Comparison of ENCODE assay signal across 27 cellular contexts in the genomic region with DNA sequence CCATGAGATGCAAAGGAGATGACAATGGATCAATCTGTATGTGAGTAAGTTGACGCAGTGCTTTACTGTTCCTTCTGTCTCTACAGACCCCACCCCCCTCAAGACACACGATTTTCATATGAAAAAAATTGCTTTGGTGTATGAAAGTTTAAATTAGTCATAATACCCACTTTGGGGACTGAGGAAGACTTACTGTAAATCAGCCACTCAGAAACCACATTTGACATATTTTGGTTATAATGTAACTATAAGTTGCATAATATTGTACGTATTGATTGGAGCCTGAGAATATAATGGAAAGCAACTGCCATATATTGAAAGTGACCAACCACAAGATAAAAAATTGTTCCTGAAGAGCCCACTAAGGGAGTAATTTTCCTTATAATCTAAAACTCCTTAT.
"Had no signal": no experiment of that assay in that cellular context is flagged by ENCODE, and none has a peak within 500 bp of the region (broad histone marks: within the 10 kb centered on the region; RNA-seq: fewer than 3 reads in every experiment).

No MANE protein-coding gene starts in this region.

- FAIRE-seq: islet of Langerhans, kidney, pancreas, urothelium cell line had no signal

- H3K9me3 Mint-ChIP-seq: immature natural killer cell; mesothelial cell of epicardium; natural killer cell; stimulated activated naive B cell treated with anti-CD40 and anti-IgM and Interleukin-4, amounts not matched to agents 10 μg/mL and 1 μg/mL and 100 μg/mL, for 72 hours had no signal

- H3K4me1 Mint-ChIP-seq: naive B cell; stimulated activated naive B cell treated with anti-CD40 and anti-IgM and Interleukin-4, amounts not matched to agents 10 μg/mL and 1 μg/mL and 100 μg/mL, for 72 hours had no signal

- H3K27me3 ChIP-seq: left lung, pancreas, right atrium auricular region, right lobe of liver, stomach, tibial artery, upper lobe of right lung had no signal

- H3K27me3 Mint-ChIP-seq: naive B cell; stimulated activated naive B cell treated with anti-CD40 and anti-IgM and Interleukin-4, amounts not matched to agents 10 μg/mL and 1 μg/mL and 100 μg/mL, for 72 hours had no signal

- H3K36me3 Mint-ChIP-seq: immature natural killer cell; naive B cell; natural killer cell; stimulated activated naive B cell treated with anti-CD40 and anti-IgM and Interleukin-4, amounts not matched to agents 10 μg/mL and 1 μg/mL and 100 μg/mL, for 72 hours had no signal

- H3K36me3 ChIP-seq: left lung, pancreas, right atrium auricular region, right lobe of liver, stomach, thoracic aorta, tibial artery, upper lobe of right lung had no signal

- H3K4me3 ChIP-seq: left lung, lung, pancreas, psoas muscle, right atrium auricular region, right lobe of liver, stomach, thoracic aorta, tibial artery, upper lobe of right lung had no signal

- H3K9me3 ChIP-seq: left lung, pancreas, psoas muscle, right atrium auricular region, right lobe of liver, stomach, thoracic aorta, tibial artery, upper lobe of right lung had no signal

- H3K4me1 ChIP-seq: left lung, pancreas, right atrium auricular region, right lobe of liver, tibial artery, upper lobe of right lung had no signal

- H3K27ac ChIP-seq: left lung, pancreas, right atrium auricular region, right lobe of liver, stomach, thoracic aorta, tibial artery, upper lobe of right lung had no signal

- DNase-seq: hypothalamus; immature natural killer cell; kidney; left colon; left lung; mesendoderm; naive B cell; natural killer cell; pancreas; psoas muscle; right lobe of liver; stimulated activated CD4-positive, alpha-beta T cell treated with anti-CD3 and anti-CD28 coated beads, Interleukin-12 subunit alpha, Interleukin-12 subunit beta, amount 100 ng/mL, for 4 hours; stimulated activated CD4-positive, alpha-beta T cell treated with anti-CD3 and anti-CD28 coated beads, Interleukin-15, amount 100 ng/mL, for 24 hours; stimulated activated CD4-positive, alpha-beta T cell treated with anti-CD3 and anti-CD28 coated beads, Interleukin-2, amount 100 ng/mL, for 24 hours; stimulated activated CD4-positive, alpha-beta T cell treated with anti-CD3 and anti-CD28 coated beads, Interleukin-4, amount 100 ng/mL, for 1 hour; stimulated activated naive B cell treated with anti-CD40 and anti-IgM and Interleukin-4, amounts not matched to agents 10 μg/mL and 1 μg/mL and 100 μg/mL, for 72 hours; stimulated activated naive CD8-positive, alpha-beta T cell treated with anti-CD3 and anti-CD28 coated beads, Interleukin-15, Interleukin-2, amounts not matched to agents 100 U/mL and 50 U/mL, for 24 hours; stomach; tibial artery; trophoblast cell; upper lobe of right lung had no signal

- H3K4me3 Mint-ChIP-seq: immature natural killer cell; mesothelial cell of epicardium; naive B cell; natural killer cell; stimulated activated naive B cell treated with anti-CD40 and anti-IgM and Interleukin-4, amounts not matched to agents 10 μg/mL and 1 μg/mL and 100 μg/mL, for 72 hours had no signal

- ATAC-seq: left colon; left lung; natural killer cell; pancreas; psoas muscle; right lobe of liver; stimulated activated naive B cell treated with anti-CD40 and anti-IgM and Interleukin-4, amounts not matched to agents 10 μg/mL and 1 μg/mL and 100 μg/mL, for 72 hours; stimulated activated naive CD8-positive, alpha-beta T cell treated with anti-CD3 and anti-CD28 coated beads, Interleukin-15, Interleukin-2, amounts not matched to agents 100 U/mL and 50 U/mL, for 24 hours; upper lobe of right lung had no signal

- H3K27ac Mint-ChIP-seq: immature natural killer cell; mesothelial cell of epicardium; naive B cell; natural killer cell; stimulated activated naive B cell treated with anti-CD40 and anti-IgM and Interleukin-4, amounts not matched to agents 10 μg/mL and 1 μg/mL and 100 μg/mL, for 72 hours had no signal
